Comparison of ENCODE assay signal across 31 cellular contexts in the genomic region with DNA sequence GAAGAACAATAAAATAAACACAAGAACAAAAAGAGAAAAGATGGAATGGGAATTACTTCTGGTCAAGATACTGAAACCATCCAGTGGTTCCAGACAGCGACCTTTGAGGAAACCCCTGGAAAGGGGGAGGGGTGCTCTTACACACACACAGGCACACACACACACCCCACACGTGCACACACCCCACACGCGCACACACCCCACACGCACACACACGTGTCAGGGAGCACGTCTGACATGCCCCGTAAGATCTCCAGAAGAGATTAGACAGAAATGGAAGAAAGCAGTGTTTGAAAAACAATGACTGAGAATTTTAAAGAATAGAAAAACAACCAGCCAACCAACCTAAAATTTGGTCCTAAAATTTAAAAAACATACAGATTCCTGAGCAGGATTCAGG.
"Had no signal": no experiment of that assay in that cellular context is flagged by ENCODE, and none has a peak within 500 bp of the region (broad histone marks: within the 10 kb centered on the region; RNA-seq: fewer than 3 reads in every experiment).

No MANE protein-coding gene starts in this region.

- ATAC-seq: body of pancreas; gastrocnemius medialis; left colon; pancreas; psoas muscle; stimulated activated memory B cell treated with anti-CD40 and anti-IgM and Interleukin-4, amounts not matched to agents 10 μg/mL and 1 μg/mL and 100 μg/mL, for 72 hours; stimulated activated naive CD8-positive, alpha-beta T cell treated with anti-CD3 and anti-CD28 coated beads, Interleukin-15, amount 100 ng/mL, for 72 hours had no signal

- H2AFZ ChIP-seq: hepatocyte had no signal

- FAIRE-seq: keratinocyte, pancreas had no signal

- H3K27ac Mint-ChIP-seq: activated CD4-positive, alpha-beta memory T cell treated with anti-CD3 and anti-CD28 coated beads for 36 hours; activated CD4-positive, alpha-beta T cell treated with anti-CD3 and anti-CD28 coated beads, Interleukin-2, amount 10 ng/mL, durations not matched to agents 24 days and 14 days; activated naive CD4-positive, alpha-beta T cell treated with anti-CD3 and anti-CD28 coated beads for 36 hours; activated naive CD8-positive, alpha-beta T cell treated with anti-CD3 and anti-CD28 coated beads for 36 hours; stimulated activated memory B cell treated with anti-CD40 and anti-IgM and Interleukin-4, amounts not matched to agents 10 μg/mL and 1 μg/mL and 100 μg/mL, for 72 hours; stimulated activated naive CD8-positive, alpha-beta T cell treated with anti-CD3 and anti-CD28 coated beads, Interleukin-15, amount 100 ng/mL, for 72 hours had no signal

- H3K27ac ChIP-seq: adrenal gland, body of pancreas, cardiac muscle cell, colonic mucosa, gastrocnemius medialis, hepatocyte, pancreas, psoas muscle, sigmoid colon, thyroid gland had no signal

- H3K4me2 ChIP-seq: hepatocyte, smooth muscle cell had no signal

- DNase-seq: activated CD4-positive, alpha-beta memory T cell treated with anti-CD3 and anti-CD28 coated beads for 36 hours; activated CD4-positive, alpha-beta T cell treated with anti-CD3 and anti-CD28 coated beads, Interleukin-2, amount 10 ng/mL, durations not matched to agents 24 days and 14 days; activated effector memory CD4-positive, alpha-beta T cell treated with Interleukin-2 at 50 U/mL for 16 hours; activated naive CD4-positive, alpha-beta T cell treated with anti-CD3 and anti-CD28 coated beads for 36 hours; activated naive CD8-positive, alpha-beta T cell treated with anti-CD3 and anti-CD28 coated beads for 36 hours; activated T-cell treated with anti-CD3 and anti-CD28 coated beads, Interleukin-2, amount 50 U/mL, for 48 hours; adrenal gland; aorta; body of pancreas; cerebellar nuclear complex; colonic mucosa; effector CD8-positive, alpha-beta T cell; erythroblast; gastrocnemius medialis; left colon; mammary epithelial cell; nucleus accumbens; pancreas; psoas muscle; sigmoid colon; stimulated activated CD4-positive, alpha-beta T cell treated with anti-CD3 and anti-CD28 coated beads, Interleukin-1b, Interleukin-23, amount 100 ng/mL, for 48 hours; stimulated activated CD4-positive, alpha-beta T cell treated with anti-CD3 and anti-CD28 coated beads, Interleukin-4, amount 100 ng/mL, for 4 hours; stimulated activated CD8-positive, alpha-beta memory T cell treated with anti-CD3 and anti-CD28 coated beads, Interleukin-4, amount 100 ng/mL, for 48 hours; stimulated activated naive CD8-positive, alpha-beta T cell treated with anti-CD3 and anti-CD28 coated beads, Interleukin-15, amount 100 ng/mL, for 72 hours; substantia nigra; thyroid gland had no signal

- H3K36me3 ChIP-seq: adrenal gland, cardiac muscle cell, colonic mucosa, gastrocnemius medialis, pancreas, thyroid gland had no signal

- H3K4me3 ChIP-seq: adrenal gland, body of pancreas, cardiac muscle cell, colonic mucosa, gastrocnemius medialis, hepatocyte, pancreas, psoas muscle, sigmoid colon, smooth muscle cell, thyroid gland had no signal

- H3K79me2 ChIP-seq: hepatocyte had no signal

- H3K9me3 ChIP-seq: adrenal gland, body of pancreas, colonic mucosa, gastrocnemius medialis, pancreas, psoas muscle, sigmoid colon, thyroid gland had no signal

- H3K9me3 Mint-ChIP-seq: activated CD4-positive, alpha-beta memory T cell treated with anti-CD3 and anti-CD28 coated beads for 36 hours; activated naive CD4-positive, alpha-beta T cell treated with anti-CD3 and anti-CD28 coated beads for 36 hours; activated naive CD8-positive, alpha-beta T cell treated with anti-CD3 and anti-CD28 coated beads for 36 hours had no signal

- H3K4me1 Mint-ChIP-seq: activated CD4-positive, alpha-beta T cell treated with anti-CD3 and anti-CD28 coated beads, Interleukin-2, amount 10 ng/mL, durations not matched to agents 24 days and 14 days; activated naive CD8-positive, alpha-beta T cell treated with anti-CD3 and anti-CD28 coated beads for 36 hours; stimulated activated memory B cell treated with anti-CD40 and anti-IgM and Interleukin-4, amounts not matched to agents 10 μg/mL and 1 μg/mL and 100 μg/mL, for 72 hours; stimulated activated naive CD8-positive, alpha-beta T cell treated with anti-CD3 and anti-CD28 coated beads, Interleukin-15, amount 100 ng/mL, for 72 hours had no signal

- H3K27me3 ChIP-seq: adrenal gland, body of pancreas, cardiac muscle cell, colonic mucosa, gastrocnemius medialis, hepatocyte, pancreas, sigmoid colon, thyroid gland had no signal

- H3K4me3 Mint-ChIP-seq: activated CD4-positive, alpha-beta memory T cell treated with anti-CD3 and anti-CD28 coated beads for 36 hours; activated CD4-positive, alpha-beta T cell treated with anti-CD3 and anti-CD28 coated beads, Interleukin-2, amount 10 ng/mL, durations not matched to agents 24 days and 14 days; activated naive CD4-positive, alpha-beta T cell treated with anti-CD3 and anti-CD28 coated beads for 36 hours; activated naive CD8-positive, alpha-beta T cell treated with anti-CD3 and anti-CD28 coated beads for 36 hours; stimulated activated memory B cell treated with anti-CD40 and anti-IgM and Interleukin-4, amounts not matched to agents 10 μg/mL and 1 μg/mL and 100 μg/mL, for 72 hours; stimulated activated naive CD8-positive, alpha-beta T cell treated with anti-CD3 and anti-CD28 coated beads, Interleukin-15, amount 100 ng/mL, for 72 hours had no signal

- H3K4me1 ChIP-seq: adrenal gland, body of pancreas, colonic mucosa, gastrocnemius medialis, pancreas, psoas muscle, sigmoid colon had no signal

- H3K27me3 Mint-ChIP-seq: activated CD4-positive, alpha-beta memory T cell treated with anti-CD3 and anti-CD28 coated beads for 36 hours; activated CD4-positive, alpha-beta T cell treated with anti-CD3 and anti-CD28 coated beads, Interleukin-2, amount 10 ng/mL, durations not matched to agents 24 days and 14 days; activated naive CD8-positive, alpha-beta T cell treated with anti-CD3 and anti-CD28 coated beads for 36 hours; stimulated activated memory B cell treated with anti-CD40 and anti-IgM and Interleukin-4, amounts not matched to agents 10 μg/mL and 1 μg/mL and 100 μg/mL, for 72 hours; stimulated activated naive CD8-positive, alpha-beta T cell treated with anti-CD3 and anti-CD28 coated beads, Interleukin-15, amount 100 ng/mL, for 72 hours had no signal
